20 cellular contexts compared by ENCODE assay signal in genomic region chr9:29717576-29717975, GRCh38.
A peak's percentile ranks its signal among the peaks of the same experiment; 100 is the strongest.
DNase-seq lines count a peak whose midpoint lies in the region; ATAC-seq and TF ChIP-seq lines count a peak whose summit lies in the region.
"Had no signal": no experiment of that assay in that cellular context is flagged by ENCODE, and none has a peak within 500 bp of the region (broad histone marks: within the 10 kb centered on the region; RNA-seq: fewer than 3 reads in every experiment).

No MANE protein-coding gene starts in this region.

- no peak overlapping the region for H3K27ac ChIP-seq in OCI-LY7 (ENCODE audit: low read depth, low read length, poor library complexity, severe bottlenecking)
- H3K27ac ChIP-seq: BLaER1, SJSA1 had no signal

- no peak for TF ChIP-seq CTCF in OCI-LY7 (conservative IDR thresholded peaks at IDR 0.05; ENCODE audit: low read length)

- peak; percentile 0 for DNase-seq in OCI-LY7 (ENCODE audit: low spot score)
- no peak for DNase-seq in activated naive CD4-positive, alpha-beta T cell treated with anti-CD3 and anti-CD28 coated beads for 36 hours
- DNase-seq in SIG-M5 treated with dmso at 0.1 percent for 504 hours (lab: John Stamatoyannopoulos, UW; ENCODE audit: unreplicated experiment), result no peak
- DNase-seq: Calu3; CD4-positive, alpha-beta memory T cell; GF-D8; H9; NCI-H1694 treated with DMSO at 0.1 percent for 48 hours; NCI-H510A treated with DMSO at 0.1 percent for 48 hours; NCI-H774; SW 1271; T-helper 2 cell had no signal

- H4K20me1 ChIP-seq in OCI-LY7 (ENCODE audit: insufficient read depth, low read length), result no peaks in the 10 kb centered on the region
- H4K20me1 ChIP-seq: BLaER1 had no signal

- POLR2A ChIA-PET in OCI-LY7 (lab: Charles Lee), result no interaction called here

- peaks cover 6% of the 10 kb centered on the region for H3K4me1 ChIP-seq in OCI-LY7 (ENCODE audit: insufficient read depth, low read length, poor library complexity, severe bottlenecking)
- H3K4me1 ChIP-seq: SJSA1 had no signal

- H3K27ac Mint-ChIP-seq in activated naive CD4-positive, alpha-beta T cell treated with anti-CD3 and anti-CD28 coated beads for 36 hours, result no peak overlapping the region
- H3K27ac Mint-ChIP-seq: CD4-positive, alpha-beta memory T cell; H9 had no signal

- H3K4me2 ChIP-seq in OCI-LY7 (ENCODE audit: low read length), result 0 out of 2 replicates have a peak overlapping the region, but pooled peaks have one; percentile 26
- H3K4me2 ChIP-seq: BLaER1 had no signal

- no peaks in the 10 kb centered on the region for H3K36me3 ChIP-seq in OCI-LY7 (ENCODE audit: insufficient read depth, low read length)
- H3K36me3 ChIP-seq: BLaER1, SJSA1 had no signal

- no peaks in the 10 kb centered on the region for H3K27me3 Mint-ChIP-seq in activated naive CD4-positive, alpha-beta T cell treated with anti-CD3 and anti-CD28 coated beads for 36 hours (ENCODE audit: low read depth)
- H3K27me3 Mint-ChIP-seq: CD4-positive, alpha-beta memory T cell had no signal

- CTCF ChIA-PET in OCI-LY7 (lab: Charles Lee; ENCODE audit: unreplicated experiment), result no interaction called here
- CTCF ChIA-PET in activated naive CD4-positive, alpha-beta T cell treated with anti-CD3 and anti-CD28 coated beads for 36 hours (lab: Charles Lee), result no interaction called here

- H2AFZ ChIP-seq in OCI-LY7 (ENCODE audit: low read length), result no peak overlapping the region

- intact Hi-C loops in OCI-LY7 (cut with micrococcal nuclease; ENCODE audit: unreplicated experiment), result no loop called here
- intact Hi-C loops in activated naive CD4-positive, alpha-beta T cell treated with anti-CD3 and anti-CD28 coated beads for 36 hours (cut with micrococcal nuclease), result no loop called here

- H3K36me3 Mint-ChIP-seq in activated naive CD4-positive, alpha-beta T cell treated with anti-CD3 and anti-CD28 coated beads for 36 hours (ENCODE audit: low read depth), result no peaks in the 10 kb centered on the region
- H3K36me3 Mint-ChIP-seq: CD4-positive, alpha-beta memory T cell had no signal

- ATAC-seq in GM18870 (IDR thresholded peaks at IDR 0.05; ENCODE audit: unreplicated experiment) (peak; percentile 57), HG02610 (IDR thresholded peaks at IDR 0.05; ENCODE audit: unreplicated experiment) (peak; percentile 75), HG03432 (IDR thresholded peaks at IDR 0.05; ENCODE audit: unreplicated experiment) (peak; percentile 81), GM21737 (IDR thresholded peaks at IDR 0.05; ENCODE audit: unreplicated experiment) (no peak)
- ATAC-seq: K562, Panc1 had no signal

- H3K79me2 ChIP-seq in OCI-LY7 (ENCODE audit: insufficient read depth, low read depth, low read length), result no peaks in the 10 kb centered on the region

- peaks cover 1% of the 10 kb centered on the region for H3K9me3 Mint-ChIP-seq in activated naive CD4-positive, alpha-beta T cell treated with anti-CD3 and anti-CD28 coated beads for 36 hours

- H3K9me2 ChIP-seq in OCI-LY7 (ENCODE audit: insufficient read depth, low read length), result no peaks in the 10 kb centered on the region

- BruUV-seq in OCI-LY7 (replicated peaks; lab: Mats Ljungman, UMichigan), result no TSS peak

- no peaks in the 10 kb centered on the region for H3K9me3 ChIP-seq in OCI-LY7 (ENCODE audit: low read length)
- H3K9me3 ChIP-seq: BLaER1, SJSA1 had no signal

- no peaks in the 10 kb centered on the region for H3K4me1 Mint-ChIP-seq in activated naive CD4-positive, alpha-beta T cell treated with anti-CD3 and anti-CD28 coated beads for 36 hours (ENCODE audit: low read depth)
- H3K4me1 Mint-ChIP-seq: CD4-positive, alpha-beta memory T cell had no signal

- H3K4me3 Mint-ChIP-seq in activated naive CD4-positive, alpha-beta T cell treated with anti-CD3 and anti-CD28 coated beads for 36 hours, result no peak overlapping the region
- H3K4me3 Mint-ChIP-seq: CD4-positive, alpha-beta memory T cell; H9 had no signal

- H3K4me3 ChIP-seq in OCI-LY7 (ENCODE audit: low read depth, low read length, poor library complexity, severe bottlenecking), result no peak overlapping the region
- H3K4me3 ChIP-seq: BLaER1, K562, SJSA1 had no signal
